7 cellular contexts compared by ENCODE assay signal in the genomic region with DNA sequence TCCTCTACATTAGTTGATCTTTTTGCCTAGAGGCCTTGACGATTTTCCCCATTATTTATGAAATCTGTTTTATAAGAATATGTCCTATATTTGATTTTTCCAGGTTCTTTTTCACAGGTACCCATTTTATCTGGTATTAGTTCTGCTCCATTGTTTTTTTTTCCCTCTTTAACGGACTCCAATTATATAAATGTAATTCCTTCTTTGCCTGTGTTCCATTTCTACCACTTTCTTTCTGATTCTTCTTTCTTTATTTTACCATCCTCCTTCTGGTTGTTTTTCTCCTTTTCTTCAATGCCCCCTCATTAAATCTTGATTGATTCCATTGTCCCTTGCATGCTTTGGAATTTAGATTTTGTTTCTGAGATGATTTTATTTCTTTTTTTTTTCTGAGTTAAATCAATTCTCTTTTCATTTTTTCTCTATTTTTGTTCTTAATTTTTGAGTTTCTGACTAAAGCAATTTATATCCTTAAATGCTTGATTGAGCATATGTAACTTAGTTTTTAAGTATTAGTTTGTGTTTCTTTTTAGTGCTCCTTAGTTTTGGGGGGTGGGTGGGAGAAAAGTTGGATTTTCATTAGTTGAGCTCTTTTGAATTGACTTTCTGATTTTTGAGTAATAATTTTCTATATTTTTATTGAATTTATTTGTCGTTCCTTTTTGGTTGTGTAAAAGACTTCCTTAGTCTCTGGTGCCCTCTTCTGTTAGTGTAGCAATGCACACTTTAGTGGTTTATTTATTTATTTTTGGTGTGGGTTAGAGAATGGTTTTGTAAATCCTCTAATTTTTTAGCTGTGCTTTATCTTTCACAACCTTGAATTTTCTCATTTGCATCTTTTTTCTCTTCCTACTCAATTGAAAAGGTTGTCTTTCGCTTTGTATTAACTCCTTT.
DNase-seq lines count a peak whose midpoint lies in the region; ATAC-seq and TF ChIP-seq lines count a peak whose summit lies in the region.

No MANE protein-coding gene starts in this region.

- H3K27ac Mint-ChIP-seq in nephron progenitor cell, result no peak overlapping the region

- no peaks in the 10 kb centered on the region for H3K4me1 Mint-ChIP-seq in nephron progenitor cell

- 74% methylated on average over 4 of the region's 4 CpGs for WGBS in mammary epithelial cell (ENCODE audit: low coverage, missing lambda C conversion rate)

- peaks cover 15% of the 10 kb centered on the region for H3K4me1 ChIP-seq in mammary epithelial cell (ENCODE audit: insufficient read depth, low read length)

- ATAC-seq in HG03460 (IDR thresholded peaks at IDR 0.05; ENCODE audit: unreplicated experiment), result no peak

- TF ChIP-seq POLR2A in NB4 (IDR thresholded peaks at IDR 0.05; ENCODE audit: extremely low read depth, insufficient read length), result no peak

- H3K9me3 Mint-ChIP-seq in nephron progenitor cell, result peaks cover 20% of the 10 kb centered on the region

- no peak overlapping the region for H3K9ac ChIP-seq in mammary epithelial cell (ENCODE audit: insufficient read depth, low read length)

- CTCF ChIA-PET in mammary epithelial cell (lab: Charles Lee; ENCODE audit: low non-redundant PET), result interaction anchor here (0.6 to 1.2 kb wide), 2 partner anchors 96 to 345 kb away, joined by 3 read pairs; no protein-coding TSS in a partner anchor

- peaks cover 15% of the 10 kb centered on the region for H3K36me3 Mint-ChIP-seq in nephron progenitor cell (ENCODE audit: low read depth)

- no peak overlapping the region for H2AFZ ChIP-seq in mammary epithelial cell (ENCODE audit: low read depth, low read length)

- intact Hi-C loops in mammary epithelial cell (cut with micrococcal nuclease), result loop anchor here (1.0 to 2.0 kb wide), 5 partner anchors 99 to 1089 kb away; no protein-coding TSS in a partner anchor

- no peak overlapping the region for H3K27ac ChIP-seq in mammary epithelial cell (ENCODE audit: insufficient read depth, low read depth, low read length)

- dilution Hi-C loops in mammary epithelial cell (cut with HindIII; ENCODE audit: low sequenced_read_pairs), result no loop called here

- no TSS peak for BruUV-seq in mammary epithelial cell (replicated peaks; lab: Mats Ljungman, UMichigan)

- H3K4me3 ChIP-seq in GM12864 (ENCODE audit: low read depth, low read length), result no peak overlapping the region
- no peak overlapping the region for H3K4me3 ChIP-seq in NB4 (ENCODE audit: low read depth, low read length)
- no peak overlapping the region for H3K4me3 ChIP-seq in mammary epithelial cell (replicated peaks in 1 of 3; ENCODE audit: insufficient read depth in 1 of 3, low read depth in 2 of 3, low read length in 3 of 3)

- H3K36me3 ChIP-seq in mammary epithelial cell (ENCODE audit: insufficient read depth, low read length), result no peaks in the 10 kb centered on the region

- H3K27me3 ChIP-seq in mammary epithelial cell (ENCODE audit: insufficient read depth, low read length), result no peaks in the 10 kb centered on the region

- DNase-seq in GM12864 (ENCODE audit: low read depth), result peak; percentile 8
- DNase-seq in NB4 (ENCODE audit: low read depth), result peak; percentile 49
- no peak for DNase-seq in mammary epithelial cell
- DNase-seq in nephron progenitor cell, result no peak
- no peak for DNase-seq in NCI-H1048 (lab: John Stamatoyannopoulos, UW)
- DNase-seq in activated effector memory CD4-positive, alpha-beta T cell treated with anti-CD3 and anti-CD28 coated beads, Interleukin-2, amount 50 U/mL, for 16 hours, result no peak

- H3K4me2 ChIP-seq in mammary epithelial cell (ENCODE audit: insufficient read depth, low read depth, low read length), result no peak overlapping the region

- in situ Hi-C loops in mammary epithelial cell (cut with MboI; ENCODE audit: low sequenced_read_pairs in 2 of 2), result loop anchor here in 1 of 2 donors (25.0 kb wide), 1 partner anchor 1135 kb away; no protein-coding TSS in a partner anchor

- no peaks in the 10 kb centered on the region for H3K27me3 Mint-ChIP-seq in nephron progenitor cell (ENCODE audit: low read depth, poor library complexity)

- TF ChIP-seq CTCF in GM12864 (IDR thresholded peaks at IDR 0.05; ENCODE audit: low read depth, low read length, missing control alignments) (peak; percentile 41), NB4 (IDR thresholded peaks at IDR 0.05; ENCODE audit: low read depth, low read length) (peak; percentile 24), mammary epithelial cell (conservative IDR thresholded peaks at IDR 0.05 in 1 of 2, IDR thresholded peaks at IDR 0.05 in 1 of 2; ENCODE audit: extremely low read depth in 1 of 2, insufficient read depth in 1 of 2, low read depth in 1 of 2, low read length in 2 of 2) (peak; percentile 43 to 56), nephron progenitor cell (IDR thresholded peaks at IDR 0.05) (peak; percentile 29)

- no peak overlapping the region for H3K4me3 Mint-ChIP-seq in nephron progenitor cell

- H3K79me2 ChIP-seq in mammary epithelial cell (ENCODE audit: insufficient read depth, low read length), result peaks cover 15% of the 10 kb centered on the region

- H3K9me3 ChIP-seq in mammary epithelial cell (replicated peaks; ENCODE audit: insufficient read depth, low read length), result no peaks in the 10 kb centered on the region

- no peaks in the 10 kb centered on the region for H4K20me1 ChIP-seq in mammary epithelial cell (ENCODE audit: insufficient read depth, low read length)

Comparison
In these comparisons a context has a peak if more than half of its experiments do, and no peak if none do; other contexts are left out.
1. DNase-seq: peak in GM12864 (single experiment) and NB4 (single experiment); none in mammary epithelial cell (single experiment), nephron progenitor cell (single experiment), NCI-H1048 (single experiment) and activated effector memory CD4-positive, alpha-beta T cell treated with anti-CD3 and anti-CD28 coated beads, Interleukin-2, amount 50 U/mL, for 16 hours (single experiment).
2. Peak in every context shown above with its lines, with median percentiles within 50 percentile points of each other: CTCF ChIP-seq.